ENCODE assay signal across 8 cellular contexts in genomic region chr3:49171119-49171774, GRCh38. TPM values are rescaled to one million over a fixed set of nuclear protein-coding genes. Genes with fewer than 3 reads are reported as not detected.
DNase-seq lines count a peak whose midpoint lies in the region; ATAC-seq and TF ChIP-seq lines count a peak whose summit lies in the region.

Gene KLHDC8B (plus strand): TSS chr3:49171598. CDS start chr3:49172770, 1,172 bp downstream.

- H3K27me3 Mint-ChIP-seq in activated naive CD4-positive, alpha-beta T cell treated with anti-CD3 and anti-CD28 coated beads, Interleukin-2, amount 50 U/mL, for 24 hours = no peaks in the 10 kb centered on the region

- H2AFZ ChIP-seq in SK-N-SH (ENCODE audit: low read depth) = peak within 1 kb of the TSS; percentile 99

- TF ChIP-seq CTCF in 22Rv1 (IDR thresholded peaks at IDR 0.05) = peak; percentile 98
- TF ChIP-seq CTCF in SK-N-SH (IDR thresholded peaks at IDR 0.05) = peak; percentile 92
- TF ChIP-seq CTCF in subcutaneous adipose tissue (IDR thresholded peaks at IDR 0.05; ENCODE audit: low read depth) = no peak

- H3K9ac ChIP-seq in SK-N-SH = peak within 1 kb of the TSS; percentile 71

- no peaks in the 10 kb centered on the region for H3K27me3 ChIP-seq in SK-N-SH (ENCODE audit: insufficient read depth)

- POLR2A ChIA-PET in SK-N-SH (lab: Yijun Ruan, JAX) = interaction anchor here (0.7 to 2.8 kb wide), 8 partner anchors 38 to 278 kb away, joined by 3 to 11 read pairs (median 4); partner anchors contain the start of genes C3orf62, LAMB2, QRICH1 and RHOA

- peak; percentile 71 for TF ChIP-seq RAD21 in SK-N-SH (IDR thresholded peaks at IDR 0.05; ENCODE audit: low read length)

- ATAC-seq in GM18502 (IDR thresholded peaks at IDR 0.05; ENCODE audit: poor library complexity, unreplicated experiment) = peak; percentile 78

- no peaks in the 10 kb centered on the region for H3K9me3 Mint-ChIP-seq in activated naive CD4-positive, alpha-beta T cell treated with anti-CD3 and anti-CD28 coated beads, Interleukin-2, amount 50 U/mL, for 24 hours

- H3K4me1 ChIP-seq in SK-N-SH (ENCODE audit: control insufficient read depth in 1 of 2, insufficient read depth in 2 of 2, low read depth in 1 of 2, low read length in 1 of 2) = peaks cover 14 to 57% of the 10 kb centered on the region in 2 experiments

- H3K36me3 ChIP-seq in SK-N-SH (replicated peaks in 1 of 2; ENCODE audit: control insufficient read depth in 1 of 2, insufficient read depth in 2 of 2, low read length in 1 of 2) = peaks cover 0 to 18% of the 10 kb centered on the region in 2 experiments

- 6% methylated on average over 17 of the region's 57 CpGs for whole genome bisulfite sequencing in SK-N-SH (ENCODE audit: low lambda C conversion rate)

- H3K27ac ChIP-seq in 22Rv1 (peak within 1 kb of the TSS; percentile 61), SK-N-SH (ENCODE audit: low read depth in 2 of 2, low read length in 1 of 2) (peak within 1 kb of the TSS; percentile 70 to 99)

- H3K4me2 ChIP-seq in SK-N-SH = peak within 1 kb of the TSS; percentile 98

- peaks cover 30% of the 10 kb centered on the region for H3K79me2 ChIP-seq in SK-N-SH (ENCODE audit: insufficient read depth)

- no peaks in the 10 kb centered on the region for H3K36me3 Mint-ChIP-seq in activated naive CD4-positive, alpha-beta T cell treated with anti-CD3 and anti-CD28 coated beads, Interleukin-2, amount 50 U/mL, for 24 hours

- H3K9me2 ChIP-seq in SK-N-SH = no peaks in the 10 kb centered on the region

- TF ChIP-seq EP300 in SK-N-SH (IDR thresholded peaks at IDR 0.05; ENCODE audit: borderline replicate concordance in 1 of 2, low read depth in 1 of 2, low read length in 1 of 2) = no peak; a peak in 1 of 4 replicates

- H4K20me1 ChIP-seq in SK-N-SH (ENCODE audit: insufficient read depth) = no peaks in the 10 kb centered on the region

- H3K4me1 Mint-ChIP-seq in activated naive CD4-positive, alpha-beta T cell treated with anti-CD3 and anti-CD28 coated beads, Interleukin-2, amount 50 U/mL, for 24 hours = peaks cover 22% of the 10 kb centered on the region

- H3K9me3 ChIP-seq in SK-N-SH = no peaks in the 10 kb centered on the region

- peak; percentile 46 for DNase-seq in Jurkat, Clone E6-1 (ENCODE audit: low read depth, low spot score)
- DNase-seq in SK-N-SH (peak; percentile 97), globus pallidus (ENCODE audit: low spot score) (peak; percentile 37), nucleus accumbens (lab: John Stamatoyannopoulos, UW) (peak in 48 of 56 donors; percentile 18 to 84 (median 58))

- H3K4me3 Mint-ChIP-seq in activated naive CD4-positive, alpha-beta T cell treated with anti-CD3 and anti-CD28 coated beads, Interleukin-2, amount 50 U/mL, for 24 hours = peak within 1 kb of the TSS; percentile 91

- H3K27ac Mint-ChIP-seq in activated naive CD4-positive, alpha-beta T cell treated with anti-CD3 and anti-CD28 coated beads, Interleukin-2, amount 50 U/mL, for 24 hours = peak within 1 kb of the TSS; percentile 69

- no peaks in the 10 kb centered on the region for H3F3A ChIP-seq in SK-N-SH (replicated peaks; ENCODE audit: insufficient read depth)

- peak within 1 kb of the TSS; percentile 56 for H3K4me3 ChIP-seq in Jurkat, Clone E6-1 (ENCODE audit: low read length)
- peak within 1 kb of the TSS; percentile 81 to 90 for H3K4me3 ChIP-seq in SK-N-SH (ENCODE audit: low read depth in 2 of 2, low read length in 1 of 2)

- CTCF ChIA-PET in SK-N-SH (lab: Yijun Ruan, JAX) = interaction anchor here (0.5 to 3.5 kb wide), 41 partner anchors 10 to 499 kb away, joined by 3 to 26 read pairs (median 4); partner anchors contain the start of genes C3orf62, LAMB2, NDUFAF3 and TCTA

TF ChIP-seq in SK-N-SH, 30 proteins besides CTCF, POLR2A, EP300 and RAD21:
- TF ChIP-seq TCF12 (IDR thresholded peaks at IDR 0.05) (0 out of 2 replicates have a peak, but pooled peaks have one; percentile 13), SMC3 (IDR thresholded peaks at IDR 0.05; ENCODE audit: low read depth, low read length) (peak; percentile 71), MAX (IDR thresholded peaks at IDR 0.05; ENCODE audit: low read depth) (peak; percentile 84), FOSL2 (IDR thresholded peaks at IDR 0.05; ENCODE audit: borderline replicate concordance, low read depth) (no peak), TAF1 (IDR thresholded peaks at IDR 0.05; ENCODE audit: borderline replicate concordance, low read depth, low read length) (peak; percentile 48; the same call in 1 of the 2 replicates), USF1 (IDR thresholded peaks at IDR 0.05; ENCODE audit: borderline replicate concordance, low read depth) (no peak), MXI1 (IDR thresholded peaks at IDR 0.05; ENCODE audit: low read depth, low read length) (peak; percentile 89), TEAD4 (IDR thresholded peaks at IDR 0.05; ENCODE audit: borderline replicate concordance, insufficient read depth) (peak; percentile 38; the same call in 1 of the 2 replicates), POLR2AphosphoS5 (IDR thresholded peaks at IDR 0.05; ENCODE audit: low read depth, low read length) (peak; percentile 24; the same call in 1 of the 2 replicates), CHD2 (IDR thresholded peaks at IDR 0.05; ENCODE audit: low read length, partially characterized antibody) (peak; percentile 88), RXRA (IDR thresholded peaks at IDR 0.05; ENCODE audit: borderline replicate concordance, low read depth) (no peak), SIN3A (IDR thresholded peaks at IDR 0.05; ENCODE audit: borderline replicate concordance, low read depth, low read length) (peak; percentile 44; the same call in 1 of the 2 replicates)

RNA-seq across cellular contexts. Expression of gene KLHDC8B, which starts in this region (rescaled TPM):
- polyA plus RNA-seq in Jurkat, Clone E6-1 (2012; ENCODE audit: insufficient read depth, insufficient read length) = 3.4 TPM
- 35.3 and 40.6 TPM in 2 replicates for polyA plus RNA-seq in SK-N-SH (2012; rRNA removed)
- polyA plus RNA-seq in SK-N-SH (2012; cell fraction: cytosol; rRNA removed) = 20.2 and 29.3 TPM in 2 replicates
- 71.7 and 82.7 TPM in 2 replicates for polyA plus RNA-seq in SK-N-SH (2012; cell fraction: nucleus; rRNA removed)
- 100 to 1,000 TPM in 1 of 4 donors, 10 to 100 TPM in 3; 28.4 to 166 (median 64.0) TPM for total RNA-seq in subcutaneous adipose tissue

Comparison
In these comparisons a context has a peak if more than half of its experiments do, and no peak if none do; other contexts are left out.
1. Peak in every context shown above with its lines: DNase-seq, ATAC-seq, H3K4me3 ChIP-seq and H3K27ac ChIP-seq.
2. DNase-seq: peak in every context shown above with its lines; median percentile 97 in SK-N-SH; 58 in nucleus accumbens; 46 in Jurkat, Clone E6-1; 37 in globus pallidus.